ENCODE assay signal across 9 cellular contexts in the genomic region with DNA sequence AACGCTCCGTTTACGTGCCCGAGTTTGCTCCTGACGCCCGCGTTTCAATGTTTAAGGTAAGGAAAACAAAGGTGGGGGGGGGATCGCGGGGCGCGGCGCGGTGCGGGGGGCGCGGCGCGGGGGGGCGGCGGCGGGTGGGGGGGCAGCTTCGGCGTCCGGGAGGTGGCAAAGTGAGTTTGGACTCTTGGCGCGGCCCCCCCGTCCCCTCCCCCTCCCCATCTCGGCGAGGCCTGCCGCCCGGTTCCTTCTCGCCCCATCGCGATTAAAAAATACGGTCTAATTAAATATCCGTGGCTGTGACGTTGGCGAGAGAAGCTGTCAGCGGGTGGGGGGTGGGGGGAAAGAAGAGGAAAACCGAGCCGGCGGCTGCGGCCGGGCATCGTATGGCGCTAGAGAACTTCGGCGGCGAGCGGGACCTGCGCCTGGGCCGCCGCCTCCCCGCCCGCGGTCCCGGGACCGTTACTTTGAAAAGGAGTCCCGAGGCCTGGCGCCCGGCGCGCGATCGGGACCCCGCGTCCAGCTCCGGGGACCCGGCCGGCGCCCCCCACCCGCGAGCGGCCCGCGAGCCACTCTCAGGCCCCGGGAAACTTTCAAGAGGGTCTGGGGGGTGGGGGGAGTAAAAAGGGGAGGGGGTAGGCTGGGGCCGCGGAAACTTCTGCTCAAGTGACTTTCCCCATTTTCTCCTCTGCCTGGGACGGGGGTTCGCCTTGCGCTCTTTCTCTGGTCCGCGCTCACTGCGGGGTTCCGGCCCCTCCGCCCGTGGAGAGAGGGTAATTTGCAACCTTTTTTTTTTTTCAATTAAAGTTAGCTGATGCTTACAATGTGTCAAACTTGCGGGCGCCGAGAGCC.
DNase-seq lines count a peak whose midpoint lies in the region; ATAC-seq and TF ChIP-seq lines count a peak whose summit lies in the region.
"Had no signal": no experiment of that assay in that cellular context is flagged by ENCODE, and none has a peak within 500 bp of the region (broad histone marks: within the 10 kb centered on the region; RNA-seq: fewer than 3 reads in every experiment).

No MANE protein-coding gene starts in this region.

- no peaks in the 10 kb centered on the region for H3K36me3 ChIP-seq in transverse colon

- in situ Hi-C loops in transverse colon (cut with MboI; ENCODE audit: low pct_ligation_motif_present in 1 of 4, low pct_unique_long_range_greater_than_20kb in 1 of 4, low sequenced_read_pairs in 3 of 4): no loop called here

- no peak overlapping the region for H3K27ac Mint-ChIP-seq in activated naive CD4-positive, alpha-beta T cell treated with anti-CD3 and anti-CD28 coated beads for 36 hours
- peak overlapping the region; percentile 5 for H3K27ac Mint-ChIP-seq in activated naive CD8-positive, alpha-beta T cell treated with anti-CD3 and anti-CD28 coated beads, Interleukin-2, amount 50 U/mL, for 24 hours
- H3K27ac Mint-ChIP-seq in mesothelial cell of epicardium: no peak overlapping the region

- H3K4me3 ChIP-seq in transverse colon: peak overlapping the region; percentile 23 to 67 (median 45)

- H3K36me3 Mint-ChIP-seq in activated naive CD4-positive, alpha-beta T cell treated with anti-CD3 and anti-CD28 coated beads for 36 hours (ENCODE audit: low read depth): peaks cover 2% of the 10 kb centered on the region
- H3K36me3 Mint-ChIP-seq in activated naive CD8-positive, alpha-beta T cell treated with anti-CD3 and anti-CD28 coated beads, Interleukin-2, amount 50 U/mL, for 24 hours (ENCODE audit: low read depth): peaks cover 6% of the 10 kb centered on the region
- H3K36me3 Mint-ChIP-seq in mesothelial cell of epicardium: no peaks in the 10 kb centered on the region

- TF ChIP-seq POLR2A in transverse colon (IDR thresholded peaks at IDR 0.05): no peak

- no peaks in the 10 kb centered on the region for H3K9me3 ChIP-seq in transverse colon

- peaks cover 59% of the 10 kb centered on the region for H3K27me3 Mint-ChIP-seq in activated naive CD4-positive, alpha-beta T cell treated with anti-CD3 and anti-CD28 coated beads for 36 hours (ENCODE audit: low read depth)
- peaks cover 69% of the 10 kb centered on the region for H3K27me3 Mint-ChIP-seq in activated naive CD8-positive, alpha-beta T cell treated with anti-CD3 and anti-CD28 coated beads, Interleukin-2, amount 50 U/mL, for 24 hours
- H3K27me3 Mint-ChIP-seq in mesothelial cell of epicardium (ENCODE audit: low read depth): peaks cover 82% of the 10 kb centered on the region

- CTCF ChIA-PET in activated naive CD4-positive, alpha-beta T cell treated with anti-CD3 and anti-CD28 coated beads for 36 hours (lab: Charles Lee): no interaction called here

- H3K4me1 ChIP-seq in transverse colon: peaks cover 15 to 37% (median 20%) of the 10 kb centered on the region in 4 donors

- no peak for DNase-seq in activated naive CD4-positive, alpha-beta T cell treated with anti-CD3 and anti-CD28 coated beads for 36 hours
- no peak for DNase-seq in activated naive CD4-positive, alpha-beta T cell treated with anti-CD3 and anti-CD28 coated beads, Interleukin-2, amount 50 U/mL, for 16 hours
- DNase-seq in activated naive CD8-positive, alpha-beta T cell treated with anti-CD3 and anti-CD28 coated beads, Interleukin-2, amount 50 U/mL, for 24 hours: no peak
- DNase-seq in mesothelial cell of epicardium (ENCODE audit: low spot score in 2 of 2, unreplicated experiment in 2 of 2) (no peak), transverse colon (no peak), OCI-M2 (lab: John Stamatoyannopoulos, UW; ENCODE audit: unreplicated experiment) (no peak)
- DNase-seq in stimulated activated CD8-positive, alpha-beta memory T cell treated with anti-CD3 and anti-CD28 coated beads, Interleukin-4, amount 100 ng/mL, for 48 hours: no peak
- DNase-seq: GOT3 had no signal

- peak overlapping the region; percentile 46 for H3K4me3 Mint-ChIP-seq in activated naive CD4-positive, alpha-beta T cell treated with anti-CD3 and anti-CD28 coated beads for 36 hours
- peak overlapping the region; percentile 60 for H3K4me3 Mint-ChIP-seq in activated naive CD8-positive, alpha-beta T cell treated with anti-CD3 and anti-CD28 coated beads, Interleukin-2, amount 50 U/mL, for 24 hours
- peak overlapping the region; percentile 81 for H3K4me3 Mint-ChIP-seq in mesothelial cell of epicardium

- H3K27me3 ChIP-seq in transverse colon: peaks cover 99% of the 10 kb centered on the region

- no peaks in the 10 kb centered on the region for H3K9me3 Mint-ChIP-seq in activated naive CD4-positive, alpha-beta T cell treated with anti-CD3 and anti-CD28 coated beads for 36 hours
- no peaks in the 10 kb centered on the region for H3K9me3 Mint-ChIP-seq in activated naive CD8-positive, alpha-beta T cell treated with anti-CD3 and anti-CD28 coated beads, Interleukin-2, amount 50 U/mL, for 24 hours
- no peaks in the 10 kb centered on the region for H3K9me3 Mint-ChIP-seq in mesothelial cell of epicardium

- H3K27ac ChIP-seq in transverse colon: peak overlapping the region; percentile 48 to 68 (median 64)

- no peak for TF ChIP-seq CTCF in mesothelial cell of epicardium (IDR thresholded peaks at IDR 0.05; ENCODE audit: unreplicated experiment)
- no peak for TF ChIP-seq CTCF in transverse colon (IDR thresholded peaks at IDR 0.05)

- H3K4me1 Mint-ChIP-seq in activated naive CD4-positive, alpha-beta T cell treated with anti-CD3 and anti-CD28 coated beads for 36 hours (ENCODE audit: low read depth): peaks cover 37% of the 10 kb centered on the region
- H3K4me1 Mint-ChIP-seq in activated naive CD8-positive, alpha-beta T cell treated with anti-CD3 and anti-CD28 coated beads, Interleukin-2, amount 50 U/mL, for 24 hours: peaks cover 26% of the 10 kb centered on the region
- peaks cover 47% of the 10 kb centered on the region for H3K4me1 Mint-ChIP-seq in mesothelial cell of epicardium

- 4% methylated on average over 81 of the region's 91 CpGs; no CpG with 5 or more reads in 1 of the 2 donors for WGBS in transverse colon (ENCODE audit: low coverage in 1 of 2), 2 donors

- TF ChIP-seq EP300 in transverse colon (IDR thresholded peaks at IDR 0.05; ENCODE audit: low read depth): no peak

- no peak for ATAC-seq in activated naive CD8-positive, alpha-beta T cell treated with anti-CD3 and anti-CD28 coated beads, Interleukin-2, amount 50 U/mL, for 24 hours
- no peak for ATAC-seq in HG03095 (IDR thresholded peaks at IDR 0.05; ENCODE audit: unreplicated experiment)

- intact Hi-C loops in activated naive CD4-positive, alpha-beta T cell treated with anti-CD3 and anti-CD28 coated beads for 36 hours (cut with micrococcal nuclease): loop anchor here (2.0 to 10.0 kb wide), 4 partner anchors 179 to 1131 kb away; a partner anchor contains a TSS
- intact Hi-C loops in transverse colon (cut with DNase I; ENCODE audit: low total_unique reads): no loop called here
